Comparison of ENCODE assay signal across 8 cellular contexts in genomic region chr12:53098982-53099651, GRCh38. TPM values are rescaled to one million over a fixed set of nuclear protein-coding genes. Genes with fewer than 3 reads are reported as not detected.
A peak's percentile ranks its signal among the peaks of the same experiment; 100 is the strongest.
DNase-seq lines count a peak whose midpoint lies in the region; ATAC-seq and TF ChIP-seq lines count a peak whose summit lies in the region.

No MANE protein-coding gene starts in this region.

- peaks cover 0 to 22% (median 20%) of the 10 kb centered on the region in 11 experiments; a peak in 17 of 22 replicates for H3K27me3 ChIP-seq in BLaER1 treated with 17β-estradiol and CSF1 and Interleukin-3, amounts not matched to agents 10 nM and 100 nM
- H3K27me3 ChIP-seq in HL-60 (ENCODE audit: insufficient read depth, poor library complexity, severe bottlenecking) (no peaks in the 10 kb centered on the region), duodenal mucosa (ENCODE audit: control insufficient read depth in 1 of 2, insufficient read depth in 2 of 2, low read length in 2 of 2) (peaks cover 0 to 7% of the 10 kb centered on the region in 2 donors), lung (ENCODE audit: control insufficient read depth, insufficient read depth) (no peaks in the 10 kb centered on the region)

- H3K36me3 Mint-ChIP-seq in activated CD4-positive, alpha-beta memory T cell treated with anti-CD3 and anti-CD28 coated beads for 36 hours: no peaks in the 10 kb centered on the region

- peaks cover 41% of the 10 kb centered on the region for H3K4me1 Mint-ChIP-seq in activated CD4-positive, alpha-beta memory T cell treated with anti-CD3 and anti-CD28 coated beads for 36 hours (ENCODE audit: low read depth)

- peaks cover 5% of the 10 kb centered on the region for H3K27me3 Mint-ChIP-seq in activated CD4-positive, alpha-beta memory T cell treated with anti-CD3 and anti-CD28 coated beads for 36 hours

- 25 to 27% methylated on average over 6 of the region's 6 CpGs for WGBS in lung, 2 donors

- no peaks in the 10 kb centered on the region; a peak in 1 of 22 replicates for H4K20me1 ChIP-seq in BLaER1 treated with 17β-estradiol and CSF1 and Interleukin-3, amounts not matched to agents 10 nM and 100 nM

- H3K4me2 ChIP-seq in BLaER1 treated with 17β-estradiol and CSF1 and Interleukin-3, amounts not matched to agents 10 nM and 100 nM: peak overlapping the region; percentile 95 to 100 (median 100)

- peak overlapping the region in 7 of 11 experiments; percentile 26 to 70 (median 50); a peak in 14 of 22 replicates for H3K27ac ChIP-seq in BLaER1 treated with 17β-estradiol and CSF1 and Interleukin-3, amounts not matched to agents 10 nM and 100 nM
- no peak overlapping the region for H3K27ac ChIP-seq in HL-60 (replicated peaks)
- H3K27ac ChIP-seq in duodenal mucosa (ENCODE audit: low read depth, low read length): peak overlapping the region; percentile 71
- peak overlapping the region; percentile 38 to 82 for H3K27ac ChIP-seq in lung (ENCODE audit: low read depth in 1 of 2, low read length in 1 of 2)

- peak overlapping the region in 3 of 10 experiments; percentile 3 to 74 (median 66); a peak in 3 of 20 replicates for H3K4me3 ChIP-seq in BLaER1 treated with 17β-estradiol and CSF1 and Interleukin-3, amounts not matched to agents 10 nM and 100 nM
- H3K4me3 ChIP-seq in HL-60 (replicated peaks; ENCODE audit: insufficient read depth, low read length) (no peak overlapping the region), duodenal mucosa (ENCODE audit: low read depth in 1 of 2, low read length in 2 of 2) (peak overlapping the region; percentile 23 to 36), lung (no peak overlapping the region)

- POLR2A ChIA-PET in activated CD4-positive, alpha-beta memory T cell treated with anti-CD3 and anti-CD28 coated beads for 36 hours (lab: Charles Lee): interaction anchor here (1.1 to 3.6 kb wide), 4 partner anchors 20 to 89 kb away, joined by 3 to 30 read pairs (median 13); partner anchors contain the start of gene SPRYD3

- H3K9ac ChIP-seq in BLaER1 treated with 17β-estradiol and CSF1 and Interleukin-3, amounts not matched to agents 10 nM and 100 nM: peak overlapping the region in 5 of 11 experiments; percentile 8 to 72 (median 31); a peak in 8 of 22 replicates
- no peak overlapping the region for H3K9ac ChIP-seq in duodenal mucosa (ENCODE audit: low read depth in 1 of 2, low read length in 2 of 2)

- intact Hi-C loops in activated CD4-positive, alpha-beta memory T cell treated with anti-CD3 and anti-CD28 coated beads for 36 hours (cut with micrococcal nuclease): loop anchor here (1.0 to 5.0 kb wide), 3 partner anchors 20 to 103 kb away; partner anchors contain the start of gene SPRYD3

- ATAC-seq in lung (ENCODE audit: insufficient read depth, low FRiP score): peak; percentile 69
- ATAC-seq in HG03378 (IDR thresholded peaks at IDR 0.05; ENCODE audit: unreplicated experiment): no peak

- peaks cover 43 to 90% (median 60%) of the 10 kb centered on the region in 10 experiments for H3K4me1 ChIP-seq in BLaER1 treated with 17β-estradiol and CSF1 and Interleukin-3, amounts not matched to agents 10 nM and 100 nM
- H3K4me1 ChIP-seq in duodenal mucosa (ENCODE audit: control insufficient read depth in 1 of 2, insufficient read depth in 2 of 2, low read length in 2 of 2) (peaks cover 45 to 47% of the 10 kb centered on the region in 2 donors), lung (ENCODE audit: control insufficient read depth in 2 of 2, insufficient read depth in 2 of 2, low read length in 2 of 2) (peaks cover 6 to 10% of the 10 kb centered on the region in 2 donors)

- H3K9me3 Mint-ChIP-seq in activated CD4-positive, alpha-beta memory T cell treated with anti-CD3 and anti-CD28 coated beads for 36 hours: no peaks in the 10 kb centered on the region

- peak overlapping the region; percentile 13 for H3K4me3 Mint-ChIP-seq in activated CD4-positive, alpha-beta memory T cell treated with anti-CD3 and anti-CD28 coated beads for 36 hours

- peak; percentile 84 to 88 for DNase-seq in HL-60 (ENCODE audit: low read depth in 1 of 2, low spot score in 1 of 2)
- DNase-seq in NCI-H82 treated with DMSO at 0.1 percent for 48 hours (lab: John Stamatoyannopoulos, UW; ENCODE audit: unreplicated experiment): peak; percentile 43
- peak; percentile 95 for DNase-seq in activated CD4-positive, alpha-beta memory T cell treated with anti-CD3 and anti-CD28 coated beads for 36 hours
- peak; percentile 91 for DNase-seq in lung (ENCODE audit: low spot score)
- peak; percentile 83 to 94 for DNase-seq in stimulated activated CD4-positive, alpha-beta T cell treated with anti-CD3 and anti-CD28 coated beads, Interleukin-4, amount 100 ng/mL, for 48 hours (ENCODE audit: low read depth in 2 of 2)

- H3K36me3 ChIP-seq in BLaER1 treated with 17β-estradiol and CSF1 and Interleukin-3, amounts not matched to agents 10 nM and 100 nM: no peaks in the 10 kb centered on the region
- H3K36me3 ChIP-seq in duodenal mucosa (ENCODE audit: control insufficient read depth in 1 of 2, insufficient read depth in 2 of 2, low read length in 2 of 2) (no peaks in the 10 kb centered on the region), lung (ENCODE audit: control insufficient read depth in 2 of 2, insufficient read depth in 2 of 2, low read length in 2 of 2) (no peaks in the 10 kb centered on the region)

- no peaks in the 10 kb centered on the region for H3K9me3 ChIP-seq in BLaER1 treated with 17β-estradiol and CSF1 and Interleukin-3, amounts not matched to agents 10 nM and 100 nM (replicated peaks in 1 of 11)
- H3K9me3 ChIP-seq in duodenal mucosa (ENCODE audit: control insufficient read depth in 1 of 2, low read length in 2 of 2) (no peaks in the 10 kb centered on the region), lung (ENCODE audit: control insufficient read depth in 2 of 2, insufficient read depth in 1 of 2, low read length in 1 of 2) (no peaks in the 10 kb centered on the region)

- TF ChIP-seq CTCF in HL-60 (IDR thresholded peaks at IDR 0.05; ENCODE audit: insufficient read depth, low read length) (peak; percentile 69), lung (IDR thresholded peaks at IDR 0.05; ENCODE audit: control extremely low read depth, extremely low read depth) (peak; percentile 84)

- H3K27ac Mint-ChIP-seq in activated CD4-positive, alpha-beta memory T cell treated with anti-CD3 and anti-CD28 coated beads for 36 hours: peak overlapping the region; percentile 56

- CTCF ChIA-PET in activated CD4-positive, alpha-beta memory T cell treated with anti-CD3 and anti-CD28 coated beads for 36 hours (lab: Charles Lee): interaction anchor here (0.5 to 7.7 kb wide), 24 partner anchors 9 to 323 kb away, joined by 3 to 348 read pairs (median 4); partner anchors contain the start of genes AAAS, CSAD, ESPL1 and SPRYD3

RNA-seq across cellular contexts. Expression of gene IGFBP6, which starts 1.6 kb away (rescaled TPM):
- 1 to 10 TPM; 4.1 to 4.9 TPM for total RNA-seq in activated CD4-positive, alpha-beta memory T cell treated with anti-CD3 and anti-CD28 coated beads for 36 hours
- 10 to 100 TPM; 16.0 to 42.5 TPM for total RNA-seq in lung
- 10 to 100 TPM; 15.9 to 75.0 TPM for polyA plus RNA-seq in lung

RNA-seq across cellular contexts. Expression of gene SOAT2, which starts 4.2 kb away (rescaled TPM):
- 1 to 10 TPM; 1.1 to 1.5 TPM for total RNA-seq in activated CD4-positive, alpha-beta memory T cell treated with anti-CD3 and anti-CD28 coated beads for 36 hours
- under 1 TPM in 1 of 2 donors, not detected in 1; 0.21 TPM for total RNA-seq in lung
- under 1 TPM; 0.06 to 0.10 TPM for polyA plus RNA-seq in lung

RNA-seq across cellular contexts. Expression of gene SPRYD3, which starts 19.9 kb away (rescaled TPM):
- 10 to 100 TPM; 32.8 to 35.4 TPM for total RNA-seq in activated CD4-positive, alpha-beta memory T cell treated with anti-CD3 and anti-CD28 coated beads for 36 hours
- total RNA-seq in lung: 10 to 100 TPM; 17.1 to 60.2 TPM
- 10 to 100 TPM; 24.4 to 45.5 TPM for polyA plus RNA-seq in lung

RNA-seq across cellular contexts. Expression of gene TNS2, which starts 49.3 kb away (rescaled TPM):
- total RNA-seq in activated CD4-positive, alpha-beta memory T cell treated with anti-CD3 and anti-CD28 coated beads for 36 hours: 1 to 10 TPM; 1.8 to 2.4 TPM
- total RNA-seq in lung: 100 to 1,000 TPM in 1 of 2 donors, 10 to 100 TPM in 1; 56.7 to 182 TPM
- 100 to 1,000 TPM in 1 of 2 donors, 10 to 100 TPM in 1; 72.8 to 138 TPM for polyA plus RNA-seq in lung

Comparison
In these comparisons a context has a peak if more than half of its experiments do, and no peak if none do; other contexts are left out.
1. H3K4me3 ChIP-seq: peak in duodenal mucosa (2 of 2); none in HL-60 (single experiment) and lung (single experiment).
2. DNase-seq: peak in every context shown above with its lines; median percentile 95 in activated CD4-positive, alpha-beta memory T cell treated with anti-CD3 and anti-CD28 coated beads for 36 hours; 91 in lung; 88 in stimulated activated CD4-positive, alpha-beta T cell treated with anti-CD3 and anti-CD28 coated beads, Interleukin-4, amount 100 ng/mL, for 48 hours; 86 in HL-60; 43 in NCI-H82 treated with DMSO at 0.1 percent for 48 hours.